Comparison of ENCODE assay signal across 16 cellular contexts in the genomic region with DNA sequence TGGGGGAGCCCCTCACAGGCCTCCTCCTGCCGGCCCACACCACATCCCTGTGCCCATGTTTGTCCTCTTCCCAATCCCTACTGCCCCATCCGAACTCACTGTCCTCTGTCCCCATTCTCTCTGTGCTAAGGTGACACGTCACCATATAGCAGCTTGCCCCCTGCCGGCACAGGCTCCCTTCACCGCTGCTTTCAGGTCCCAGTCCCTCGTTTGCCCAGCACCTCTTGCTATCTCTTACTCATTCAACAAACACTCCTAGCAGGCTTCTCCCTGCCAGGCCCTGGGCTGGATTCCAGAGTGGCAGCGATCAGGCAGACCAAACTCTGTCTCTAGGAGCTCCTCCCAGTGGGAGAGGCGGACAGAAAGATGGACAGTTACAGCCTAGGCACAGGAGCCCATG.
DNase-seq lines count a peak whose midpoint lies in the region; ATAC-seq, FAIRE-seq and TF ChIP-seq lines count a peak whose summit lies in the region.
"Had no signal": no experiment of that assay in that cellular context is flagged by ENCODE, and none has a peak within 500 bp of the region (broad histone marks: within the 10 kb centered on the region; RNA-seq: fewer than 3 reads in every experiment).

No MANE protein-coding gene starts in this region.

- H3K9me2 ChIP-seq in GM23248 (ENCODE audit: insufficient read depth), result no peaks in the 10 kb centered on the region

- no peaks in the 10 kb centered on the region for H3K27me3 ChIP-seq in breast epithelium
- peaks cover 39 to 63% of the 10 kb centered on the region in 2 experiments for H3K27me3 ChIP-seq in K562 (ENCODE audit: control insufficient read depth in 2 of 2, insufficient read depth in 2 of 2, low read length in 2 of 2)
- peaks cover 14 to 68% of the 10 kb centered on the region in 2 experiments for H3K27me3 ChIP-seq in HepG2 (ENCODE audit: control insufficient read depth in 1 of 2, insufficient read depth in 2 of 2, low read length in 2 of 2)
- H3K27me3 ChIP-seq in upper lobe of right lung, result no peaks in the 10 kb centered on the region
- H3K27me3 ChIP-seq in HAP-1 (ENCODE audit: low read depth), result no peaks in the 10 kb centered on the region
- peaks cover 13% of the 10 kb centered on the region for H3K27me3 ChIP-seq in GM23248 (replicated peaks; ENCODE audit: insufficient read depth)

- H2AFZ ChIP-seq in K562 (ENCODE audit: low read depth, low read length) (no peak overlapping the region), HepG2 (ENCODE audit: low read length) (no peak overlapping the region), GM23248 (no peak overlapping the region)

- peak overlapping the region; percentile 74 for H3K27ac Mint-ChIP-seq in MCF 10A (ENCODE audit: low read depth, unreplicated experiment)

- 3% methylated on average over 7 of the region's 8 CpGs for WGBS in K562 (ENCODE audit: insufficient coverage, low coverage, missing lambda C conversion rate)
- 8% methylated on average over 8 of the region's 8 CpGs for WGBS in HepG2 (ENCODE audit: low lambda C conversion rate)
- WGBS in GM23248 (ENCODE audit: low coverage in 1 of 2, low lambda C conversion rate in 2 of 2, missing lambda C conversion rate in 2 of 2), 2 experiments, result 61 to 66% methylated on average over 8 of the region's 8 CpGs

- no peaks in the 10 kb centered on the region for H3K4me1 ChIP-seq in breast epithelium
- no peaks in the 10 kb centered on the region; a peak in 1 of 5 replicates for H3K4me1 ChIP-seq in K562 (replicated peaks in 1 of 2; ENCODE audit: control insufficient read depth in 2 of 2, insufficient read depth in 2 of 2, low read length in 2 of 2)
- H3K4me1 ChIP-seq in HepG2 (ENCODE audit: insufficient read depth, low read length), result peaks cover 12% of the 10 kb centered on the region
- H3K4me1 ChIP-seq in upper lobe of right lung, result no peaks in the 10 kb centered on the region
- no peaks in the 10 kb centered on the region for H3K4me1 ChIP-seq in HAP-1
- H3K4me1 ChIP-seq in GM23248 (ENCODE audit: insufficient read depth), result no peaks in the 10 kb centered on the region

- H3K36me3 Mint-ChIP-seq in MCF 10A (ENCODE audit: insufficient read depth, unreplicated experiment), result peaks cover 17% of the 10 kb centered on the region

- no peak for FAIRE-seq in K562 (lab: Jason Lieb, UNC)
- FAIRE-seq in HepG2 (lab: Jason Lieb, UNC), result no peak
- FAIRE-seq: endometrium had no signal

- no peaks in the 10 kb centered on the region for H3K36me3 ChIP-seq in breast epithelium
- H3K36me3 ChIP-seq in K562 (ENCODE audit: control insufficient read depth, insufficient read depth, low read length), result no peaks in the 10 kb centered on the region
- no peaks in the 10 kb centered on the region for H3K36me3 ChIP-seq in HepG2 (replicated peaks in 1 of 2; ENCODE audit: control insufficient read depth in 1 of 2, insufficient read depth in 2 of 2, low read length in 2 of 2)
- H3K36me3 ChIP-seq in upper lobe of right lung, result no peaks in the 10 kb centered on the region
- no peaks in the 10 kb centered on the region for H3K36me3 ChIP-seq in HAP-1 (replicated peaks)
- no peaks in the 10 kb centered on the region for H3K36me3 ChIP-seq in GM23248 (ENCODE audit: low read depth)

- no peak for TF ChIP-seq POLR2A in breast epithelium (IDR thresholded peaks at IDR 0.05)
- TF ChIP-seq POLR2A in K562 (conservative IDR thresholded peaks at IDR 0.05), result no peak
- TF ChIP-seq POLR2A in HepG2 (IDR thresholded peaks at IDR 0.05; ENCODE audit: insufficient read depth in 1 of 2, low read depth in 2 of 2, low read length in 2 of 2), result no peak

- peak overlapping the region; percentile 6 for H3K4me3 Mint-ChIP-seq in MCF 10A (ENCODE audit: unreplicated experiment)

- TF ChIP-seq EP300 in K562 (IDR thresholded peaks at IDR 0.05; ENCODE audit: low read length) (no peak), HepG2 (IDR thresholded peaks at IDR 0.05; ENCODE audit: low read depth in 2 of 2, low read length in 2 of 2) (no peak), HepG2 (CRISPR knock-in tag; IDR thresholded peaks at IDR 0.05; ENCODE audit: borderline replicate concordance) (no peak)

- DNase-seq in MCF 10A (ENCODE audit: unreplicated experiment) (peak; percentile 87), breast epithelium (ENCODE audit: low spot score in 2 of 2) (no peak), K562 (ENCODE audit: extremely low read depth in 1 of 4, low spot score in 3 of 4) (peak in 2 of 4 experiments; percentile 11 to 15), HepG2 (ENCODE audit: low spot score) (no peak), upper lobe of right lung (peak; percentile 89), HAP-1 (ENCODE audit: low spot score in 2 of 2) (no peak), GM23248 (no peak), midbrain (lab: John Stamatoyannopoulos, UW) (no peak)
- DNase-seq: activated CD8-positive, alpha-beta memory T cell treated with anti-CD3 and anti-CD28 coated beads for 24 hours; activated gamma-delta T cell; glutamatergic neuron; H7; kidney glomerular epithelial cell; MV-4-11 had no signal

- H3K9ac ChIP-seq in K562 (ENCODE audit: insufficient read depth in 1 of 2, low read depth in 2 of 2, low read length in 2 of 2) (peak overlapping the region in 1 of 2 experiments; percentile 35; a peak in 1 of 4 replicates), HepG2 (ENCODE audit: insufficient read depth, low read depth, low read length) (no peak overlapping the region), GM23248 (no peak overlapping the region)

- no peaks in the 10 kb centered on the region for H3K27me3 Mint-ChIP-seq in MCF 10A (ENCODE audit: insufficient read depth, unreplicated experiment)

- peak overlapping the region in 1 of 2 donors; percentile 29 for H3K27ac ChIP-seq in breast epithelium
- no peak overlapping the region for H3K27ac ChIP-seq in K562 (ENCODE audit: extremely low read depth, low read depth, low read length)
- H3K27ac ChIP-seq in HepG2 (ENCODE audit: extremely low read length, insufficient read depth, low read length), result no peak overlapping the region
- no peak overlapping the region for H3K27ac ChIP-seq in upper lobe of right lung
- no peak overlapping the region for H3K27ac ChIP-seq in GM23248
- H3K27ac ChIP-seq: HL-60 had no signal

- ATAC-seq in K562, result peak; percentile 72
- peak; percentile 66 for ATAC-seq in HepG2
- peak; percentile 77 for ATAC-seq in upper lobe of right lung

- POLR2A ChIA-PET in MCF 10A (lab: Yijun Ruan, JAX) (interaction anchor here (0.5 to 7.5 kb wide), 12 partner anchors 12 to 156 kb away, joined by 3 to 69 read pairs (median 4); no protein-coding TSS in a partner anchor), K562 (lab: Yijun Ruan, JAX) (interaction anchor here (0.9 to 1.8 kb wide), 3 partner anchors 9 to 51 kb away, joined by 4 to 5 read pairs (median 5); no protein-coding TSS in a partner anchor), HepG2 (lab: Yijun Ruan, JAX) (no interaction called here)

- H4K20me1 ChIP-seq in K562 (replicated peaks; ENCODE audit: control insufficient read depth, insufficient read depth, low read length) (no peaks in the 10 kb centered on the region; the same call in 1 of the 2 replicates), HepG2 (ENCODE audit: insufficient read depth, low read length) (no peaks in the 10 kb centered on the region), GM23248 (ENCODE audit: insufficient read depth) (no peaks in the 10 kb centered on the region)

- H3K4me3 ChIP-seq in breast epithelium (no peak overlapping the region), K562 (no peak overlapping the region), HepG2 (replicated peaks in 1 of 3; ENCODE audit: insufficient read depth in 1 of 3, low read depth in 2 of 3, low read length in 3 of 3) (no peak overlapping the region), upper lobe of right lung (no peak overlapping the region), HAP-1 (no peak overlapping the region), GM23248 (no peak overlapping the region)

- no TSS peak for BruUV-seq in MCF 10A (replicated peaks; lab: Mats Ljungman, UMichigan)
- BruUV-seq in K562 (replicated peaks; lab: Mats Ljungman, UMichigan), result no TSS peak
- no TSS peak for BruUV-seq in HepG2 (replicated peaks; lab: Mats Ljungman, UMichigan)

- H3K9me3 ChIP-seq in breast epithelium (no peaks in the 10 kb centered on the region), K562 (replicated peaks; ENCODE audit: control insufficient read depth, insufficient read depth, low read depth, low read length) (no peaks in the 10 kb centered on the region; the same call in 1 of the 2 replicates), HepG2 (ENCODE audit: low read length) (no peaks in the 10 kb centered on the region), upper lobe of right lung (no peaks in the 10 kb centered on the region), HAP-1 (no peaks in the 10 kb centered on the region), GM23248 (ENCODE audit: low read depth) (no peaks in the 10 kb centered on the region)

- intact Hi-C loops in MCF 10A (cut with micrococcal nuclease) (loop anchor here (10.0 kb wide), 1 partner anchor 116 kb away; no protein-coding TSS in a partner anchor), breast epithelium (cut with DNase I; ENCODE audit: low total_unique reads) (no loop called here), K562 (cut with micrococcal nuclease) (no loop called here), HepG2 (cut with micrococcal nuclease; ENCODE audit: unreplicated experiment) (no loop called here), upper lobe of right lung (cut with DNase I) (no loop called here)

- CTCF ChIA-PET in MCF 10A (lab: Yijun Ruan, JAX), result interaction anchor here (0.6 to 2.3 kb wide), 15 partner anchors 10 to 573 kb away, joined by 3 to 12 read pairs (median 4); no protein-coding TSS in a partner anchor
- CTCF ChIA-PET in K562 (lab: Yijun Ruan, JAX; ENCODE audit: low intra/inter-chr PET ratio), result interaction anchor here (0.7 kb wide), 1 partner anchor 61 kb away, joined by 3 read pairs; no protein-coding TSS in a partner anchor
- CTCF ChIA-PET in HepG2 (lab: Yijun Ruan, JAX; ENCODE audit: low intra/inter-chr PET ratio, low total read pairs), result no interaction called here

- TF ChIP-seq RAD21 in K562 (CRISPR knock-in tag; conservative IDR thresholded peaks at IDR 0.05 in 1 of 2, IDR thresholded peaks at IDR 0.05 in 1 of 2) (no peak; a peak in 1 of 4 replicates), HepG2 (CRISPR knock-in tag; IDR thresholded peaks at IDR 0.05) (no peak)

- no peaks in the 10 kb centered on the region for H3K79me2 ChIP-seq in K562 (ENCODE audit: control insufficient read depth, insufficient read depth, low read length)
- H3K79me2 ChIP-seq in HepG2 (ENCODE audit: insufficient read depth, low read length), result no peaks in the 10 kb centered on the region
- no peaks in the 10 kb centered on the region for H3K79me2 ChIP-seq in GM23248 (ENCODE audit: insufficient read depth)

- in situ Hi-C loops in K562 (cut with MboI) (no loop called here), HepG2 (cut with HindIII; ENCODE audit: extremely low pct_ligation_motif_present, low pct_unique_long_range_greater_than_20kb) (no loop called here), HAP-1 (cut with MboI; ENCODE audit: low sequenced_read_pairs) (no loop called here), GM23248 (cut with MboI) (no loop called here)

- H3F3A ChIP-seq in GM23248 (ENCODE audit: insufficient read depth), result no peaks in the 10 kb centered on the region

- H3K4me1 Mint-ChIP-seq in MCF 10A (ENCODE audit: insufficient read depth, unreplicated experiment), result peaks cover 22% of the 10 kb centered on the region

- no peaks in the 10 kb centered on the region for H3K9me3 Mint-ChIP-seq in MCF 10A (ENCODE audit: unreplicated experiment)

- no peak overlapping the region for H3K4me2 ChIP-seq in K562 (ENCODE audit: insufficient read depth, low read length)
- no peak overlapping the region for H3K4me2 ChIP-seq in HepG2 (ENCODE audit: low read depth, low read length)
- no peak overlapping the region for H3K4me2 ChIP-seq in GM23248 (ENCODE audit: unreplicated experiment)

- H3K9me1 ChIP-seq in K562 (ENCODE audit: control insufficient read depth, insufficient read depth, low read length), result no peaks in the 10 kb centered on the region

- TF ChIP-seq CTCF in MCF 10A (IDR thresholded peaks at IDR 0.05; ENCODE audit: unreplicated experiment), result no peak
- no peak for TF ChIP-seq CTCF in breast epithelium (IDR thresholded peaks at IDR 0.05)
- 0 out of 6 replicates have a peak, but pooled peaks of 2 of the 3 experiments have one; percentile 20 to 35 for TF ChIP-seq CTCF in K562 (IDR thresholded peaks at IDR 0.05 in 2 of 3, conservative IDR thresholded peaks at IDR 0.05 in 1 of 3; ENCODE audit: insufficient read depth in 2 of 3, low read depth in 1 of 3, low read length in 3 of 3)
- peak; percentile 32; the same call in 1 of the 2 replicates for TF ChIP-seq CTCF in HepG2 (CRISPR knock-in tag; IDR thresholded peaks at IDR 0.05)
- TF ChIP-seq CTCF in upper lobe of right lung (IDR thresholded peaks at IDR 0.05), result no peak

Comparison
In these comparisons a context has a peak if more than half of its experiments do, and no peak if none do; other contexts are left out.
1. DNase-seq: peak in MCF 10A (single experiment) and upper lobe of right lung (single experiment); none in breast epithelium (0 of 2), HepG2 (single experiment), HAP-1 (0 of 2), GM23248 (single experiment) and midbrain (single experiment).
2. CTCF ChIP-seq: peak in K562 (2 of 3) and HepG2 (single experiment); none in MCF 10A (single experiment), breast epithelium (0 of 3) and upper lobe of right lung (single experiment).
3. Peak in every context shown above with its lines, with median percentiles within 50 percentile points of each other: ATAC-seq.